8 cellular contexts compared by ENCODE assay signal in the genomic region with DNA sequence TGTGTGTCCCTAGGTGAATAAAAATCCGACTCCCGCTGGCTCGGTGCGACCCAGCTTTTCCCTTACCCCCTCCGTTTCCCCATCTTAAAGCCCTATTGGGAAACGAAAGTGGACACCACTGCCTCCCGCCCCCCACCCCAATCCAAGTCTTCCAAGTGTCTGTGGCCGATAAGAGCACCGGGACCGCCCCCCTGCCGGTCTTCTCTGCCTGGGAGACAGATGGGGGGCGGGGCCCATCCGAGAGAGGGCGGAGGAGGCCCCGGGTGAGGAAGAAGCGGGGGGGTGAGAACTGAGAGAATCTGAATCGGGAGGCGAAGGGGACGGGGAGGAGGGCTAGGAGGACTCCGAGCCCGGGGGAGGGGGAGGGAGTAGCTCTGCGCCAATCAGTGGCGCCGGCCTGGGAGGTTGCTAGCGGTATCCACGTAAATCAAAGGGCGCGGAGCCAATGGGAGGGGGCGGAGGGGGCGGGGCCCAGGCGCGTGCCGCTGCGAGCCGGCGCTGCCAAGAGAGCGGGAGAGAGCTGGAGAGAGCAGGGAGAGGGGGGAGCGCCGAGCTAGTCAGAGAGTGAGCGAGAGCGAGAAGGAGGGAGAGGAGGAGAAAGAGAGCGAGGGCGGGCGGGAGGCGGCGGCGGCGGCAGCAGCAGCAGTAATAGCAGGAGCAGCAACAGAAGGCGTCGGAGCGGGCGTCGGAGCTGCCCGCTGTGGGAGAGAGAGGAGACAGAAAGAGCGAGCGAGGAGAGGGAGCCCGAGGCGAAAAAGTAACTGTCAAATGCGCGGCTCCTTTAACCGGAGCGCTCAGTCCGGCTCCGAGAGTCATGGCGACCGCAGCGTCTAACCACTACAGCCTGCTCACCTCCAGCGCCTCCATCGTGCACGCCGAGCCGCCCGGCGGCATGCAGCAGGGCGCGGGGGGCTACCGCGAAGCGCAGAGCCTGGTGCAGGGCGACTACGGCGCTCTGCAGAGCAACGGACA. TPM values are rescaled to one million over a fixed set of nuclear protein-coding genes. Genes with fewer than 3 reads are reported as not detected.
DNase-seq lines count a peak whose midpoint lies in the region; ATAC-seq and TF ChIP-seq lines count a peak whose summit lies in the region.

A gene (plus strand): TSS at position 515 of the 972 bp plus-strand sequence. CDS start 300 bp downstream, at position 815.

- peaks cover 51% of the 10 kb centered on the region for H3K4me1 ChIP-seq in vagina

- intact Hi-C loops in left ventricle myocardium superior (cut with micrococcal nuclease) (no loop called here), posterior vena cava (cut with DNase I) (no loop called here), vagina (cut with DNase I) (no loop called here)

- H3K27ac ChIP-seq in vagina: no peak within 1 kb of the TSS

- H3K9me3 ChIP-seq in MG63: no peaks in the 10 kb centered on the region
- H3K9me3 ChIP-seq in vagina: no peaks in the 10 kb centered on the region

- H3K4me3 ChIP-seq in MG63 (peak within 1 kb of the TSS; percentile 46), vagina (peak within 1 kb of the TSS; percentile 52 to 64)

- peak; percentile 91 for DNase-seq in ELF-1 (ENCODE audit: low read depth, low spot score)
- peak; percentile 53 for DNase-seq in HCEC 1CT
- DNase-seq in MG63: peak; percentile 75
- DNase-seq in SK-N-DZ (ENCODE audit: low spot score): peak; percentile 97
- DNase-seq in amniotic epithelial cell (ENCODE audit: low read depth): peak; percentile 86
- DNase-seq in left ventricle myocardium superior: peak; percentile 65
- peak; percentile 86 for DNase-seq in posterior vena cava (ENCODE audit: low spot score)
- no peak for DNase-seq in vagina (ENCODE audit: extremely low spot score in 2 of 2)

- H3K27me3 ChIP-seq in MG63 (peaks cover 62% of the 10 kb centered on the region), vagina (peaks cover 21% of the 10 kb centered on the region)

- TF ChIP-seq CTCF in vagina (IDR thresholded peaks at IDR 0.05): no peak

- no peak for TF ChIP-seq POLR2A in vagina (IDR thresholded peaks at IDR 0.05)

- peak; percentile 72 for ATAC-seq in left ventricle myocardium superior

- H3K36me3 ChIP-seq in MG63 (no peaks in the 10 kb centered on the region), vagina (no peaks in the 10 kb centered on the region)

RNA-seq across cellular contexts. Expression of the gene that starts here (rescaled TPM):
- 0.30 TPM in 1 of 2 replicates, not detected in the other for total RNA-seq in MG63 (2014; rRNA removed; shearing (Covaris generic); ENCODE audit: low replicate concordance)
- 1.8 and 2.2 TPM in 2 replicates for polyA plus RNA-seq in SK-N-DZ (2014; cell fraction: cytosol; rRNA removed)
- polyA plus RNA-seq in SK-N-DZ (2014; cell fraction: nucleus; rRNA removed): 1.1 and 1.4 TPM in 2 replicates
- total RNA-seq in left ventricle myocardium superior (not detected), posterior vena cava (not detected), vagina (not detected)

Comparison
In these comparisons a context has a peak if more than half of its experiments do, and no peak if none do; other contexts are left out.
1. Peak in DNase-seq and H3K4me3 ChIP-seq in MG63; RNA of the gene not detected or under 1 TPM.
2. Peak in DNase-seq and ATAC-seq in left ventricle myocardium superior; RNA of the gene not detected or under 1 TPM.
3. Peak in DNase-seq in posterior vena cava; RNA of the gene not detected or under 1 TPM.
4. DNase-seq: peak in ELF-1 (single experiment), HCEC 1CT (single experiment), SK-N-DZ (single experiment) and amniotic epithelial cell (single experiment); none in vagina (0 of 2).